In the genomic region with DNA sequence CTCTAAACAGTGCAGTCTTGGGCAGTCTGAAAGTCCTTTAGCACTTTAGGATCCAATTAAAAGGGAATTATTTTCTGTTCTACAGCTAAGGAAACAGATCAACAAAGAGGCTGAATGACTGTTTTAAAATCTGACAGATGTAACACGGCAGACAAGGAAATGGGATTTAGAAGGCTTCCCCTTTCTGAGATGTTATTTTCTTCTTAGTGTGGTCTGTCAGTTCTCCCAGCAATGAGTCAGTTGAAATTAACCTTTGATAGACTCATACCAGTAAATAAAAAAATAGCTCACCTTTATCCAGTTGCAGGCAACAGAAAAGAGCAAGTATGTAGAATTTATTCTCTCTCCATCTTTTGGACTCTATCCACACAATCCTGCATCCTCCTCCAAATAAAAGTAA, we compare ENCODE assay signal across 26 cellular contexts.
"Had no signal": no experiment of that assay in that cellular context is flagged by ENCODE, and none has a peak within 500 bp of the region (broad histone marks: within the 10 kb centered on the region; RNA-seq: fewer than 3 reads in every experiment).

No MANE protein-coding gene starts in this region.

- H3K27me3 ChIP-seq: hepatocyte, right atrium auricular region, spleen, uterus had no signal

- H3K79me2 ChIP-seq: hepatocyte had no signal

- H3K27ac Mint-ChIP-seq: activated CD8-positive, alpha-beta T cell treated with anti-CD3 and anti-CD28 coated beads for 36 hours; activated naive CD4-positive, alpha-beta T cell treated with anti-CD3 and anti-CD28 coated beads, Interleukin-2, amount 50 U/mL, for 24 hours; activated naive CD8-positive, alpha-beta T cell treated with anti-CD3 and anti-CD28 coated beads, Interleukin-2, amount 50 U/mL, for 24 hours; activated T-helper 2 cell treated with anti-CD3 and anti-CD28 coated beads, Interferon-gamma antibody, Interleukin-2, Interleukin-4, amounts not matched to agents 10 μg/mL and 5 μg/mL and 100 μg/mL, durations not matched to agents 14 hours and 24 hours and 36 hours; dendritic cell treated with granulocyte-macrophage colony-stimulating factor and Interleukin-4, amounts not matched to agents 40 ng/mL and 50 ng/mL, for 4 days; nephron progenitor cell; stimulated activated naive CD8-positive, alpha-beta T cell treated with anti-CD3 and anti-CD28 coated beads, Interleukin-15, amount 100 ng/mL, for 72 hours; type B pancreatic cell; WTC11 had no signal

- H3K4me2 ChIP-seq: hepatocyte had no signal

- DNase-seq: activated CD4-positive, alpha-beta T cell treated with anti-CD3 and anti-CD28 coated beads, Interleukin-2, amount 50 U/mL, for 1 hour; activated CD8-positive, alpha-beta T cell treated with anti-CD3 and anti-CD28 coated beads for 36 hours; activated naive CD8-positive, alpha-beta T cell treated with anti-CD3 and anti-CD28 coated beads, Interleukin-2, amount 50 U/mL, for 24 hours; activated T-cell treated with anti-CD3 and anti-CD28 coated beads, Interleukin-2, amount 50 U/mL, for 4 hours; amygdala; effector CD4-positive, alpha-beta T cell; esophagus squamous epithelium; foreskin melanocyte; kidney; left colon; mammary epithelial cell; nephron progenitor cell; spleen; stimulated activated CD4-positive, alpha-beta T cell treated with anti-CD3 and anti-CD28 coated beads, Interleukin-2, amount 100 ng/mL, for 48 hours; stimulated activated naive CD8-positive, alpha-beta T cell treated with anti-CD3 and anti-CD28 coated beads, Interleukin-15, amount 100 ng/mL, for 72 hours; substantia nigra; uterus had no signal

- H3K36me3 Mint-ChIP-seq: activated naive CD4-positive, alpha-beta T cell treated with anti-CD3 and anti-CD28 coated beads, Interleukin-2, amount 50 U/mL, for 24 hours; type B pancreatic cell; WTC11 had no signal

- H3K9me3 Mint-ChIP-seq: activated CD8-positive, alpha-beta T cell treated with anti-CD3 and anti-CD28 coated beads for 36 hours; activated naive CD4-positive, alpha-beta T cell treated with anti-CD3 and anti-CD28 coated beads, Interleukin-2, amount 50 U/mL, for 24 hours; activated naive CD8-positive, alpha-beta T cell treated with anti-CD3 and anti-CD28 coated beads, Interleukin-2, amount 50 U/mL, for 24 hours; activated T-cell treated with anti-CD3 and anti-CD28 coated beads, Interleukin-2, amount 50 U/mL, for 4 hours; activated T-helper 2 cell treated with anti-CD3 and anti-CD28 coated beads, Interferon-gamma antibody, Interleukin-2, Interleukin-4, amounts not matched to agents 10 μg/mL and 5 μg/mL and 100 μg/mL, durations not matched to agents 14 hours and 24 hours and 36 hours; central memory CD8-positive, alpha-beta T cell; dendritic cell treated with granulocyte-macrophage colony-stimulating factor and Interleukin-4, amounts not matched to agents 40 ng/mL and 50 ng/mL, for 4 days; nephron progenitor cell; stimulated activated naive CD8-positive, alpha-beta T cell treated with anti-CD3 and anti-CD28 coated beads, Interleukin-15, amount 100 ng/mL, for 72 hours; type B pancreatic cell; WTC11 had no signal

- ATAC-seq: activated CD8-positive, alpha-beta T cell treated with anti-CD3 and anti-CD28 coated beads for 36 hours; activated naive CD8-positive, alpha-beta T cell treated with anti-CD3 and anti-CD28 coated beads, Interleukin-2, amount 50 U/mL, for 24 hours; activated T-cell treated with anti-CD3 and anti-CD28 coated beads, Interleukin-2, amount 50 U/mL, for 4 hours; left colon; stimulated activated naive CD8-positive, alpha-beta T cell treated with anti-CD3 and anti-CD28 coated beads, Interleukin-15, amount 100 ng/mL, for 72 hours had no signal

- H3K4me1 ChIP-seq: esophagus squamous epithelium, right atrium auricular region, spleen, uterus had no signal

- H3K27me3 Mint-ChIP-seq: dendritic cell treated with granulocyte-macrophage colony-stimulating factor and Interleukin-4, amounts not matched to agents 40 ng/mL and 50 ng/mL, for 4 days had no signal

- H3K9me3 ChIP-seq: esophagus squamous epithelium, right atrium auricular region, spleen, uterus had no signal

- H3K27ac ChIP-seq: esophagus squamous epithelium, hepatocyte, right atrium auricular region, spleen, uterus had no signal

- H3K4me1 Mint-ChIP-seq: activated naive CD4-positive, alpha-beta T cell treated with anti-CD3 and anti-CD28 coated beads, Interleukin-2, amount 50 U/mL, for 24 hours; activated naive CD8-positive, alpha-beta T cell treated with anti-CD3 and anti-CD28 coated beads, Interleukin-2, amount 50 U/mL, for 24 hours; central memory CD8-positive, alpha-beta T cell; stimulated activated naive CD8-positive, alpha-beta T cell treated with anti-CD3 and anti-CD28 coated beads, Interleukin-15, amount 100 ng/mL, for 72 hours had no signal

- H3K36me3 ChIP-seq: esophagus squamous epithelium, right atrium auricular region, spleen, uterus had no signal

- H3K4me3 Mint-ChIP-seq: activated CD8-positive, alpha-beta T cell treated with anti-CD3 and anti-CD28 coated beads for 36 hours; activated naive CD4-positive, alpha-beta T cell treated with anti-CD3 and anti-CD28 coated beads, Interleukin-2, amount 50 U/mL, for 24 hours; activated naive CD8-positive, alpha-beta T cell treated with anti-CD3 and anti-CD28 coated beads, Interleukin-2, amount 50 U/mL, for 24 hours; activated T-cell treated with anti-CD3 and anti-CD28 coated beads, Interleukin-2, amount 50 U/mL, for 4 hours; central memory CD8-positive, alpha-beta T cell; dendritic cell treated with granulocyte-macrophage colony-stimulating factor and Interleukin-4, amounts not matched to agents 40 ng/mL and 50 ng/mL, for 4 days; nephron progenitor cell; stimulated activated naive CD8-positive, alpha-beta T cell treated with anti-CD3 and anti-CD28 coated beads, Interleukin-15, amount 100 ng/mL, for 72 hours; type B pancreatic cell; WTC11 had no signal

- H3K4me3 ChIP-seq: esophagus squamous epithelium, hepatocyte, right atrium auricular region, spleen, uterus had no signal

- H2AFZ ChIP-seq: hepatocyte had no signal

- FAIRE-seq: bronchial epithelial cell, kidney had no signal
